In the genomic region with DNA sequence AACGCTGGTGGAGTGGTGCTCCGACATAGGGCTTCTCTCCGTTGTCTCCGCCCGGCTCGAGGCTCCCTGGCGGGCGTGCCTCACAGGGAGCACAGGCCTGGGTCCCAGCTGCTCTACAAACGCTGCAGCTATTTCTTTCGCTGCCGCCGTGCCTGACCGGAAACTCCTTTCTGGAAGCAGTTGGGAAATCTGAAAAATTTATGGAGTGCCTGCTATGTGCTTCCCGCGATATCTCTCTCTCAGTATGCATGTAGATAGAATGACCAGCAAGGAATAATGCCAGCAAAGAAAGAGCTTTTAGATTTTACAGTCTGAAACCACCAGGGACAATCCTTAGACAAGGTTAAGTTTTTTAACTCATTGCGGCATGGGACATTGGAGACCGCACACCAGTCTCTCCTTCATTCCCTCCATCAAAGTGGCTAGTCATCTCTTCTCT, we compare ENCODE assay signal across 8 cellular contexts. TPM values are rescaled to one million over a fixed set of nuclear protein-coding genes. Genes with fewer than 3 reads are reported as not detected.
DNase-seq lines count a peak whose midpoint lies in the region; ATAC-seq and TF ChIP-seq lines count a peak whose summit lies in the region.

No MANE protein-coding gene starts in this region.

- H3K4me3 ChIP-seq in GM12875 (ENCODE audit: low read depth, low read length), result peak overlapping the region; percentile 87
- peak overlapping the region; percentile 55 for H3K4me3 ChIP-seq in mononuclear cell (ENCODE audit: low read length)

- peak overlapping the region; percentile 59 for H3K27ac Mint-ChIP-seq in MCF 10A (ENCODE audit: low read depth, unreplicated experiment)

- POLR2A ChIA-PET in MCF 10A (lab: Yijun Ruan, JAX), result interaction anchor here (0.8 to 1.3 kb wide), 3 partner anchors 61 to 851 kb away, joined by 3 read pairs; no protein-coding TSS in a partner anchor

- peaks cover 23% of the 10 kb centered on the region for H3K4me1 ChIP-seq in mononuclear cell (ENCODE audit: insufficient read depth, low read length)

- intact Hi-C loops in MCF 10A (cut with micrococcal nuclease), result no loop called here

- H3K36me3 Mint-ChIP-seq in MCF 10A (ENCODE audit: insufficient read depth, unreplicated experiment), result peaks cover 14% of the 10 kb centered on the region

- H3K27me3 ChIP-seq in mononuclear cell (ENCODE audit: insufficient read depth, low read length), result no peaks in the 10 kb centered on the region

- H3K4me1 Mint-ChIP-seq in MCF 10A (ENCODE audit: insufficient read depth, unreplicated experiment), result peaks cover 14% of the 10 kb centered on the region

- no peaks in the 10 kb centered on the region for H3K9me3 ChIP-seq in mononuclear cell (ENCODE audit: low read depth, low read length)

- no peaks in the 10 kb centered on the region for H3K9me3 Mint-ChIP-seq in MCF 10A (ENCODE audit: unreplicated experiment)

- peak; percentile 3 for ATAC-seq in HG03354 (IDR thresholded peaks at IDR 0.05; ENCODE audit: poor library complexity, severe bottlenecking, unreplicated experiment)
- no peak for ATAC-seq in HG03280 (IDR thresholded peaks at IDR 0.05; ENCODE audit: unreplicated experiment)

- CTCF ChIA-PET in MCF 10A (lab: Yijun Ruan, JAX), result interaction anchor here (0.5 to 1.2 kb wide), 5 partner anchors 8 to 1095 kb away, joined by 3 to 4 read pairs (median 3); no protein-coding TSS in a partner anchor

- DNase-seq in MCF 10A (ENCODE audit: unreplicated experiment) (no peak), COR-L47 (lab: John Stamatoyannopoulos, UW) (no peak), NCI-H82 (lab: John Stamatoyannopoulos, UW) (no peak), occipital lobe (lab: John Stamatoyannopoulos, UW) (no peak)

- H3K4me3 Mint-ChIP-seq in MCF 10A (ENCODE audit: unreplicated experiment), result peak overlapping the region; percentile 82

- no TSS peak for BruUV-seq in MCF 10A (replicated peaks; lab: Mats Ljungman, UMichigan)

- no peaks in the 10 kb centered on the region for H3K27me3 Mint-ChIP-seq in MCF 10A (ENCODE audit: insufficient read depth, unreplicated experiment)

- no peak for TF ChIP-seq CTCF in GM12875 (IDR thresholded peaks at IDR 0.05; ENCODE audit: borderline replicate concordance, insufficient read depth, low read depth, low read length)
- no peak for TF ChIP-seq CTCF in MCF 10A (IDR thresholded peaks at IDR 0.05; ENCODE audit: unreplicated experiment)

RNA-seq across cellular contexts. Expression of a gene that starts 0.8 kb away (rescaled TPM):
- 14.4 and 21.8 TPM in 2 replicates for total RNA-seq in MCF 10A (2022)
- total RNA-seq in mononuclear cell, result 27.3 TPM
- 20.1 TPM for total RNA-seq in occipital lobe
